Comparison of ENCODE assay signal across 14 cellular contexts in genomic region chr4:139962130-139962684, GRCh38.
"Had no signal": no experiment of that assay in that cellular context is flagged by ENCODE, and none has a peak within 500 bp of the region (broad histone marks: within the 10 kb centered on the region; RNA-seq: fewer than 3 reads in every experiment).

No MANE protein-coding gene starts in this region.

- DNase-seq: activated CD4-positive, alpha-beta T cell treated with anti-CD3 and anti-CD28 coated beads for 36 hours; activated CD8-positive, alpha-beta memory T cell treated with anti-CD3 and anti-CD28 coated beads, Interleukin-2, amount 50 U/mL, for 48 hours; activated CD8-positive, alpha-beta T cell treated with anti-CD3 and anti-CD28 coated beads for 36 hours; activated naive CD4-positive, alpha-beta T cell treated with Interleukin-2 at 50 U/mL for 16 hours; central memory CD4-positive, alpha-beta T cell; effector CD4-positive, alpha-beta T cell; heart right ventricle; islet precursor cell; left ventricle myocardium inferior; retina; stimulated activated CD4-positive, alpha-beta T cell treated with anti-CD3 and anti-CD28 coated beads, Interleukin-4, amount 100 ng/mL, for 4 hours; stimulated activated naive CD8-positive, alpha-beta T cell treated with anti-CD3 and anti-CD28 coated beads, Interleukin-15, amount 100 ng/mL, for 72 hours; T-helper 9 cell had no signal

- ATAC-seq: activated CD4-positive, alpha-beta T cell treated with anti-CD3 and anti-CD28 coated beads for 36 hours; activated CD8-positive, alpha-beta T cell treated with anti-CD3 and anti-CD28 coated beads for 36 hours; stimulated activated naive CD8-positive, alpha-beta T cell treated with anti-CD3 and anti-CD28 coated beads, Interleukin-15, amount 100 ng/mL, for 72 hours had no signal

- H3K9me3 Mint-ChIP-seq: activated CD8-positive, alpha-beta T cell treated with anti-CD3 and anti-CD28 coated beads for 36 hours; neural crest cell; stimulated activated naive CD8-positive, alpha-beta T cell treated with anti-CD3 and anti-CD28 coated beads, Interleukin-15, amount 100 ng/mL, for 72 hours had no signal

- H3K4me1 Mint-ChIP-seq: activated CD4-positive, alpha-beta T cell treated with anti-CD3 and anti-CD28 coated beads for 36 hours had no signal

- H3K27ac Mint-ChIP-seq: activated CD4-positive, alpha-beta T cell treated with anti-CD3 and anti-CD28 coated beads for 36 hours; activated CD8-positive, alpha-beta T cell treated with anti-CD3 and anti-CD28 coated beads for 36 hours had no signal

- H3K27me3 Mint-ChIP-seq: stimulated activated naive CD8-positive, alpha-beta T cell treated with anti-CD3 and anti-CD28 coated beads, Interleukin-15, amount 100 ng/mL, for 72 hours had no signal

- H3K4me3 Mint-ChIP-seq: activated CD4-positive, alpha-beta T cell treated with anti-CD3 and anti-CD28 coated beads for 36 hours; activated CD8-positive, alpha-beta T cell treated with anti-CD3 and anti-CD28 coated beads for 36 hours; neural crest cell; stimulated activated naive CD8-positive, alpha-beta T cell treated with anti-CD3 and anti-CD28 coated beads, Interleukin-15, amount 100 ng/mL, for 72 hours had no signal
